18 cellular contexts compared by ENCODE assay signal in genomic region chr11:31872074-31872440, GRCh38.
"Had no signal": no experiment of that assay in that cellular context is flagged by ENCODE, and none has a peak within 500 bp of the region (broad histone marks: within the 10 kb centered on the region; RNA-seq: fewer than 3 reads in every experiment).

No MANE protein-coding gene starts in this region.

- FAIRE-seq: endometrium, frontal cortex, islet of Langerhans had no signal

- H3K4me1 Mint-ChIP-seq: activated naive CD8-positive, alpha-beta T cell treated with anti-CD3 and anti-CD28 coated beads, Interleukin-2, amount 10 ng/mL, durations not matched to agents 7 days and 5 days had no signal

- H3K9me3 Mint-ChIP-seq: activated CD4-positive, alpha-beta memory T cell treated with anti-CD3 and anti-CD28 coated beads for 36 hours; activated naive CD8-positive, alpha-beta T cell treated with anti-CD3 and anti-CD28 coated beads, Interleukin-2, amount 10 ng/mL, durations not matched to agents 7 days and 5 days; nephron had no signal

- H3K36me3 ChIP-seq: heart right ventricle, left ventricle myocardium inferior had no signal

- H3K36me3 Mint-ChIP-seq: activated CD4-positive, alpha-beta memory T cell treated with anti-CD3 and anti-CD28 coated beads for 36 hours; activated naive CD8-positive, alpha-beta T cell treated with anti-CD3 and anti-CD28 coated beads, Interleukin-2, amount 10 ng/mL, durations not matched to agents 7 days and 5 days had no signal

- DNase-seq: activated CD4-positive, alpha-beta memory T cell treated with anti-CD3 and anti-CD28 coated beads for 36 hours; activated gamma-delta T cell; activated naive CD8-positive, alpha-beta T cell treated with anti-CD3 and anti-CD28 coated beads, Interleukin-2, amount 10 ng/mL, durations not matched to agents 7 days and 5 days; activated T-cell treated with anti-CD3 and anti-CD28 coated beads, Interleukin-2, amount 50 U/mL, for 48 hours; anterior cingulate cortex; heart right ventricle; left ventricle myocardium inferior; mesenchymal stem cell; psoas muscle; stimulated activated CD4-positive, alpha-beta T cell treated with anti-CD3 and anti-CD28 coated beads, Interleukin-2, amount 100 ng/mL, for 24 hours; stimulated activated naive CD4-positive, alpha-beta T cell; substantia nigra; trophoblast cell had no signal

- H3K27ac ChIP-seq: heart right ventricle, left ventricle myocardium inferior, psoas muscle had no signal

- H3K4me3 Mint-ChIP-seq: activated CD4-positive, alpha-beta memory T cell treated with anti-CD3 and anti-CD28 coated beads for 36 hours; activated naive CD8-positive, alpha-beta T cell treated with anti-CD3 and anti-CD28 coated beads, Interleukin-2, amount 10 ng/mL, durations not matched to agents 7 days and 5 days; nephron had no signal

- H3K4me3 ChIP-seq: heart right ventricle, left ventricle myocardium inferior, psoas muscle had no signal

- ATAC-seq: heart right ventricle, psoas muscle, sciatic nerve had no signal

- H3K9me3 ChIP-seq: heart right ventricle, left ventricle myocardium inferior, psoas muscle had no signal

- H3K4me1 ChIP-seq: heart right ventricle, left ventricle myocardium inferior, psoas muscle had no signal

- H3K27ac Mint-ChIP-seq: activated CD4-positive, alpha-beta memory T cell treated with anti-CD3 and anti-CD28 coated beads for 36 hours; activated naive CD8-positive, alpha-beta T cell treated with anti-CD3 and anti-CD28 coated beads, Interleukin-2, amount 10 ng/mL, durations not matched to agents 7 days and 5 days; nephron had no signal
